9 cellular contexts compared by ENCODE assay signal in the genomic region with DNA sequence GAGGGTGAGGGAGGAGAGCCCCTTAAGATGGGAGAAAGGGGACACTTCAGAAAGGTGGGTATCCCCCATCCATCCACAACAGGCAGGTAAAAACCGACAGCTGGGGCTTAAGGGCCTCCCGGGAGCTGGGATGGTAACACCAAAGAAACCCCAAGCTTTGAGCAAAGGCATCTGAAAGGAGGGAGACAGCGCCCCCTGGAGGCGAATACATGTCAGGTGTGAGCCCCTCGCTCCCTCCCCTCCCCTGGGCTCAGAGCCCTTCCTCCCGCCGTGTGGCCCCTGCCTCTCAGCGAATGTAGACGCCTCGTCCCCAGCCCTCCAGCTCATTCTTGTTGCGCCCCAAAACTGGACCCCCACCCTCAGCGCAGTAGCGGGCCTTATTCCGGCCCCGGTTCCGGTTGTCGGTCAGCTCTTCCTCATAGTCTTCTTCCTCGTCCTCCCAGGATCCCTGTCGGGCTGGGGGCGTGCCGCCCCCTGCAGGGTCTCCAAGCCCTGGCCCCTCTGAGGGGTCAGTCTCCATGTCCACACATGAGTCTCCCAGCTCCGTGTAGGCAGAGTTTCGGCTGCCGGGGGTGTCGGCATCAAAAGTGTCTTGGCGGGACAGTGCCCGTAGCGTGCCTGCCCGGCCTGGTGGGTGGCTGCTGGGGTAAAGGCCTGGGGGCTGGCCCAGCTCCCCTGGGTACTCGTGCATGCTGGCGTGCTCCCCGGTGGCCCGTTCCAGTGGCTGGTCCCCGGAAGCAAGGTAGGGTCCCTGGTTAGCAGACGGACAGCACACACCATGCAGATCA. TPM values are rescaled to one million over a fixed set of nuclear protein-coding genes. Genes with fewer than 3 reads are reported as not detected.
A peak's percentile ranks its signal among the peaks of the same experiment; 100 is the strongest.
DNase-seq lines count a peak whose midpoint lies in the region; ATAC-seq and TF ChIP-seq lines count a peak whose summit lies in the region.
"Had no signal": no experiment of that assay in that cellular context is flagged by ENCODE, and none has a peak within 500 bp of the region (broad histone marks: within the 10 kb centered on the region; RNA-seq: fewer than 3 reads in every experiment).

No MANE protein-coding gene starts in this region.

- peaks cover 9% of the 10 kb centered on the region for H3K27me3 Mint-ChIP-seq in activated naive CD8-positive, alpha-beta T cell treated with anti-CD3 and anti-CD28 coated beads, Interleukin-2, amount 10 ng/mL, durations not matched to agents 7 days and 5 days

- no peak overlapping the region for H3K27ac ChIP-seq in heart right ventricle
- no peak overlapping the region for H3K27ac ChIP-seq in sigmoid colon

- peaks cover 25% of the 10 kb centered on the region for H3K4me1 Mint-ChIP-seq in activated naive CD8-positive, alpha-beta T cell treated with anti-CD3 and anti-CD28 coated beads, Interleukin-2, amount 10 ng/mL, durations not matched to agents 7 days and 5 days

- ATAC-seq in SK-N-SH treated with all-trans-retinoic acid at 6 μM for 48 hours: peak; percentile 86
- peak; percentile 79 for ATAC-seq in activated naive CD8-positive, alpha-beta T cell treated with anti-CD3 and anti-CD28 coated beads, Interleukin-2, amount 10 ng/mL, durations not matched to agents 7 days and 5 days (ENCODE audit: low read depth)
- ATAC-seq in heart right ventricle: peak; percentile 74 to 92 (median 84)
- ATAC-seq in GM19324 (IDR thresholded peaks at IDR 0.05; ENCODE audit: low FRiP score, unreplicated experiment): no peak
- ATAC-seq in HG03135 (IDR thresholded peaks at IDR 0.05; ENCODE audit: unreplicated experiment): no peak

- H3K9me3 ChIP-seq in heart right ventricle (no peaks in the 10 kb centered on the region), sigmoid colon (no peaks in the 10 kb centered on the region)

- TF ChIP-seq CTCF in heart right ventricle (IDR thresholded peaks at IDR 0.05) (peak; percentile 84 to 93 (median 91)), sigmoid colon (IDR thresholded peaks at IDR 0.05) (peak; percentile 71 to 88 (median 80))

- H3K4me3 ChIP-seq in heart right ventricle: peak overlapping the region in 5 of 10 donors; percentile 5 to 34 (median 15)
- no peak overlapping the region for H3K4me3 ChIP-seq in sigmoid colon

- intact Hi-C loops in heart right ventricle (cut with DNase I): loop anchor here in 3 of 10 donors (1.0 to 5.0 kb wide), 2 partner anchors 192 to 193 kb away; no protein-coding TSS in a partner anchor
- intact Hi-C loops in sigmoid colon (cut with DNase I): no loop called here

- H3K36me3 Mint-ChIP-seq in activated naive CD8-positive, alpha-beta T cell treated with anti-CD3 and anti-CD28 coated beads, Interleukin-2, amount 10 ng/mL, durations not matched to agents 7 days and 5 days: peaks cover 13% of the 10 kb centered on the region

- DNase-seq in DMS 273 treated with DMSO at 0.1 percent for 48 hours (lab: John Stamatoyannopoulos, UW) (peak; percentile 29), LHCN-M2 (ENCODE audit: low read depth) (peak; percentile 48), heart right ventricle (peak; percentile 77 to 83), sigmoid colon (peak; percentile 90)
- peak; percentile 80 for DNase-seq in activated naive CD8-positive, alpha-beta T cell treated with anti-CD3 and anti-CD28 coated beads, Interleukin-2, amount 10 ng/mL, durations not matched to agents 7 days and 5 days

- WGBS in heart right ventricle, 2 donors: 47 to 49% methylated on average over 33 to 35 of the region's 35 CpGs
- 55 to 56% methylated on average over 35 of the region's 35 CpGs for WGBS in sigmoid colon, 2 donors

- no peaks in the 10 kb centered on the region for H3K27me3 ChIP-seq in heart right ventricle
- H3K27me3 ChIP-seq in sigmoid colon: no peaks in the 10 kb centered on the region

- H3K4me1 ChIP-seq in heart right ventricle (peaks cover 0 to 13% (median 6%) of the 10 kb centered on the region in 9 donors), sigmoid colon (peaks cover 0 to 10% (median 5%) of the 10 kb centered on the region in 4 donors)

- H3K27ac Mint-ChIP-seq in activated naive CD8-positive, alpha-beta T cell treated with anti-CD3 and anti-CD28 coated beads, Interleukin-2, amount 10 ng/mL, durations not matched to agents 7 days and 5 days: peak overlapping the region; percentile 21

- no peak overlapping the region for H3K4me3 Mint-ChIP-seq in activated naive CD8-positive, alpha-beta T cell treated with anti-CD3 and anti-CD28 coated beads, Interleukin-2, amount 10 ng/mL, durations not matched to agents 7 days and 5 days

- no peaks in the 10 kb centered on the region for H3K9me3 Mint-ChIP-seq in activated naive CD8-positive, alpha-beta T cell treated with anti-CD3 and anti-CD28 coated beads, Interleukin-2, amount 10 ng/mL, durations not matched to agents 7 days and 5 days

- H3K36me3 ChIP-seq in heart right ventricle: peaks cover 0 to 43% (median 0%) of the 10 kb centered on the region in 9 donors
- peaks cover 0 to 24% (median 9%) of the 10 kb centered on the region in 4 donors for H3K36me3 ChIP-seq in sigmoid colon

- POLR2A ChIA-PET in activated naive CD8-positive, alpha-beta T cell treated with anti-CD3 and anti-CD28 coated beads, Interleukin-2, amount 10 ng/mL, durations not matched to agents 7 days and 5 days (lab: Charles Lee): interaction anchor here (0.6 to 1.8 kb wide), 8 partner anchors 9 to 305 kb away, joined by 3 to 8 read pairs (median 4); a partner anchor contains a TSS

- TF ChIP-seq POLR2A in sigmoid colon (IDR thresholded peaks at IDR 0.05): no peak

- no peak for TF ChIP-seq EP300 in sigmoid colon (IDR thresholded peaks at IDR 0.05)

TF ChIP-seq in SK-N-SH treated with all-trans-retinoic acid at 6 μM for 48 hours, 23 proteins besides CTCF, POLR2A, EP300 and RAD21 (continues in another document):
- TF ChIP-seq, protein P1, sequence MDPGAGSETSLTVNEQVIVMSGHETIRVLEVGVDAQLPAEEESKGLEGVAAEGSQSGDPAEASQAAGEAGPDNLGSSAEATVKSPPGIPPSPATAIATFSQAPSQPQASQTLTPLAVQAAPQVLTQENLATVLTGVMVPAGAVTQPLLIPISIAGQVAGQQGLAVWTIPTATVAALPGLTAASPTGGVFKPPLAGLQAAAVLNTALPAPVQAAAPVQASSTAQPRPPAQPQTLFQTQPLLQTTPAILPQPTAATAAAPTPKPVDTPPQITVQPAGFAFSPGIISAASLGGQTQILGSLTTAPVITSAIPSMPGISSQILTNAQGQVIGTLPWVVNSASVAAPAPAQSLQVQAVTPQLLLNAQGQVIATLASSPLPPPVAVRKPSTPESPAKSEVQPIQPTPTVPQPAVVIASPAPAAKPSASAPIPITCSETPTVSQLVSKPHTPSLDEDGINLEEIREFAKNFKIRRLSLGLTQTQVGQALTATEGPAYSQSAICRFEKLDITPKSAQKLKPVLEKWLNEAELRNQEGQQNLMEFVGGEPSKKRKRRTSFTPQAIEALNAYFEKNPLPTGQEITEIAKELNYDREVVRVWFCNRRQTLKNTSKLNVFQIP (CRISPR knock-in tag; IDR thresholded peaks at IDR 0.05; ENCODE audit: borderline replicate concordance, low read depth): no peak
- TF ChIP-seq BACH2 (CRISPR knock-in tag; IDR thresholded peaks at IDR 0.05; ENCODE audit: borderline replicate concordance) (no peak), ZFP3 (CRISPR knock-in tag; IDR thresholded peaks at IDR 0.05) (no peak), ARNTL (CRISPR knock-in tag; IDR thresholded peaks at IDR 0.05; ENCODE audit: borderline replicate concordance, low read depth) (no peak)

RNA-seq across cellular contexts. Expression of a gene that starts 9.1 kb away (rescaled TPM):
- total RNA-seq in LHCN-M2 (2014; rRNA removed): not detected in 2 replicates
- polyA plus RNA-seq in LHCN-M2 (2012): not detected
- total RNA-seq in activated naive CD8-positive, alpha-beta T cell treated with anti-CD3 and anti-CD28 coated beads, Interleukin-2, amount 10 ng/mL, durations not matched to agents 7 days and 5 days: under 1 TPM in 1 of 2 experiments, not detected in 1; 0.11 TPM
- not detected for total RNA-seq in heart right ventricle
- polyA plus RNA-seq in heart right ventricle: not detected
- under 1 TPM in 1 of 4 donors, not detected in 3; 0.28 TPM for total RNA-seq in sigmoid colon
- not detected for polyA plus RNA-seq in sigmoid colon
- total RNA-seq: activated CD8-positive, alpha-beta memory T cell treated with anti-CD3 and anti-CD28 coated beads for 36 hours had no signal

RNA-seq across cellular contexts. Expression of a gene that starts 22.4 kb away (rescaled TPM):
- total RNA-seq in LHCN-M2 (2014; rRNA removed) (3.8 and 4.0 TPM in 2 replicates), heart right ventricle (1 to 10 TPM; 3.3 to 7.9 (median 4.6) TPM), sigmoid colon (1 to 10 TPM; 5.3 to 8.0 (median 7.4) TPM)
- polyA plus RNA-seq in LHCN-M2 (2012): 6.6 TPM
- 10 to 100 TPM; 25.9 to 27.2 TPM for total RNA-seq in activated naive CD8-positive, alpha-beta T cell treated with anti-CD3 and anti-CD28 coated beads, Interleukin-2, amount 10 ng/mL, durations not matched to agents 7 days and 5 days
- polyA plus RNA-seq in heart right ventricle (10 to 100 TPM in 1 of 2 donors, 1 to 10 TPM in 1; 6.8 to 11.5 TPM), sigmoid colon (10 to 100 TPM in 1 of 3 donors, 1 to 10 TPM in 2; 3.0 to 11.6 (median 8.1) TPM)

RNA-seq across cellular contexts. Expression of a gene that starts 23.7 kb away (rescaled TPM):
- total RNA-seq in LHCN-M2 (2014; rRNA removed) (0.83 and 1.9 TPM in 2 replicates), heart right ventricle (10 to 100 TPM in 7 of 10 donors, 1 to 10 TPM in 3; 9.1 to 21.3 (median 11.2) TPM), sigmoid colon (10 to 100 TPM in 3 of 4 donors, 1 to 10 TPM in 1; 6.2 to 13.0 (median 10.3) TPM)
- polyA plus RNA-seq in LHCN-M2 (2012): 0.43 TPM
- total RNA-seq in activated naive CD8-positive, alpha-beta T cell treated with anti-CD3 and anti-CD28 coated beads, Interleukin-2, amount 10 ng/mL, durations not matched to agents 7 days and 5 days: 10 to 100 TPM in 1 of 2 experiments, 1 to 10 TPM in 1; 9.6 to 17.9 TPM
- polyA plus RNA-seq in heart right ventricle (10 to 100 TPM in 1 of 2 donors, 1 to 10 TPM in 1; 7.3 to 20.0 TPM), sigmoid colon (1 to 10 TPM; 1.4 to 4.8 (median 3.6) TPM)

RNA-seq across cellular contexts. Expression of a gene that starts 25.0 kb away (rescaled TPM):
- total RNA-seq in LHCN-M2 (2014; rRNA removed) (2,020 and 2,409 TPM in 2 replicates), heart right ventricle (1,000 to 10,000 TPM in 3 of 10 donors, 100 to 1,000 TPM in 7; 907 to 1,150 (median 965) TPM), sigmoid colon (1,000 to 10,000 TPM; 3,053 to 4,685 (median 3,950) TPM)
- 2,018 TPM for polyA plus RNA-seq in LHCN-M2 (2012)
- 1,000 to 10,000 TPM; 2,120 to 2,134 TPM for total RNA-seq in activated naive CD8-positive, alpha-beta T cell treated with anti-CD3 and anti-CD28 coated beads, Interleukin-2, amount 10 ng/mL, durations not matched to agents 7 days and 5 days
- polyA plus RNA-seq in heart right ventricle (1,000 to 10,000 TPM; 1,654 to 3,029 TPM), sigmoid colon (1,000 to 10,000 TPM; 2,689 to 4,258 (median 3,169) TPM)

RNA-seq across cellular contexts. Expression of a gene that starts 50.6 kb away (rescaled TPM):
- 0.11 TPM in 1 of 2 replicates, not detected in the other for total RNA-seq in LHCN-M2 (2014; rRNA removed)
- 0.68 TPM for polyA plus RNA-seq in LHCN-M2 (2012)
- not detected for total RNA-seq in activated naive CD8-positive, alpha-beta T cell treated with anti-CD3 and anti-CD28 coated beads, Interleukin-2, amount 10 ng/mL, durations not matched to agents 7 days and 5 days
- total RNA-seq in heart right ventricle: 1 to 10 TPM in 3 of 10 donors, under 1 TPM in 6, not detected in 1; 0.09 to 2.0 (median 0.37) TPM
- polyA plus RNA-seq in heart right ventricle: 1 to 10 TPM in 1 of 2 donors, under 1 TPM in 1; 0.51 to 4.9 TPM
- 1 to 10 TPM in 1 of 4 donors, under 1 TPM in 3; 0.16 to 1.1 (median 0.31) TPM for total RNA-seq in sigmoid colon
- under 1 TPM in 2 of 3 donors, not detected in 1; under 0.01 to 0.47 TPM for polyA plus RNA-seq in sigmoid colon
- total RNA-seq: activated CD8-positive, alpha-beta memory T cell treated with anti-CD3 and anti-CD28 coated beads for 36 hours had no signal

Comparison
In these comparisons a context has a peak if more than half of its experiments do, and no peak if none do; other contexts are left out.
1. DNase-seq: peak in every context shown above with its lines; median percentile 90 in sigmoid colon; 80 in activated naive CD8-positive, alpha-beta T cell treated with anti-CD3 and anti-CD28 coated beads, Interleukin-2, amount 10 ng/mL, durations not matched to agents 7 days and 5 days; 80 in heart right ventricle; 48 in LHCN-M2; 29 in DMS 273 treated with DMSO at 0.1 percent for 48 hours.
2. ATAC-seq: peak in SK-N-SH treated with all-trans-retinoic acid at 6 μM for 48 hours (single experiment), activated naive CD8-positive, alpha-beta T cell treated with anti-CD3 and anti-CD28 coated beads, Interleukin-2, amount 10 ng/mL, durations not matched to agents 7 days and 5 days (single experiment) and heart right ventricle (8 of 8); none in GM19324 (single experiment) and HG03135 (single experiment).